In the genomic region with DNA sequence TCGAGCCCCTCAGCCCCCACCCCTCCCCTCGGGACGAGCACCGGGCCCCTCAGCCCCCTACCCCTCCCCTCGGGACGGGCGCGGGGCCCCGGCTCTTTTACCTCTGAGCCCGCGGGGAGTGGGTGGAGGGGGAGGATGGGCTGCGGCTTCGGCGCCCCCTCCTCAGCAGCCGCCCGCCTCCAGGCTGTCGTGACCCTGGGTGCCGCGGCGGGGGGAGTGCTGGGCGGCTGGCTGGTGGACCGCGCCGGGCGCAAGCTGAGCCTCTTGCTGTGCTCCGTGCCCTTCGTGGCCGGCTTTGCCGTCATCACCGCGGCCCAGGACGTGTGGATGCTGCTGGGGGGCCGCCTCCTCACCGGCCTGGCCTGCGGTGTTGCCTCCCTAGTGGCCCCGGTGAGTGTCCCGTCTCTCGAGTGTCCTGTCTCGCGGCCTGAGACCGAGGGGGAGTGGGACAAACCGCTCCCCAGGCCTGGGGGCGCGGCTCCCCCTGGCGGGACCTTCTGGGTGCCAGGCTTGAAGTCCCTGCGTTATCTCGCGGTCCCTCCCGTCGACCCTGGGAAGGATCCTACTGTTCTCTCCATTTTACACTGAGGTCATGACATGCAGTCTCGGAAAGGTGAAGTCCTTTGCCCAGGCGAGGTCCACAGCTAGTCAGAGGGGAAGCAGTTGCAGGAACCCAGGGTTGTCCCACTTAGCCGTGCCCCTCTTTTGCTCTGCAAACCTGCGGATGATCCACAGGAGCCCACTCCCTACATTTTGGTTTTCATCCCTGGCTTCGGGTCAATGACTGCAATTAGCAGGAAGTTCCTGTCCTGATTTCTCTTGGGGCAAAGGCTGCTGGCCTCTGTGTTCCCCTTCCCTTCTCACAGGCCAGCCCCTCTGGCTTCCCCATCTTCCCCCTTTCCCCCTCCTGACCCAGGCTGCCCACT, we compare ENCODE assay signal across 8 cellular contexts. TPM values are rescaled to one million over a fixed set of nuclear protein-coding genes. Genes with fewer than 3 reads are reported as not detected.
DNase-seq lines count a peak whose midpoint lies in the region; ATAC-seq and TF ChIP-seq lines count a peak whose summit lies in the region.

No MANE protein-coding gene starts in this region.

- in situ Hi-C loops in Panc1 (cut with HindIII; ENCODE audit: low pct_unique_long_range_greater_than_20kb, low sequenced_read_pairs) = no loop called here

- peak; percentile 66; the same call in 1 of the 2 replicates for TF ChIP-seq CTCF in Panc1 (IDR thresholded peaks at IDR 0.05)

- peaks cover 16% of the 10 kb centered on the region for H3K4me1 ChIP-seq in Panc1 (ENCODE audit: control insufficient read depth, insufficient read depth, low read length)
- peaks cover 7% of the 10 kb centered on the region; the same call in 1 of the 2 replicates for H3K4me1 ChIP-seq in iPS-20b (ENCODE audit: insufficient read depth, low read length)
- peaks cover 18 to 28% (median 20%) of the 10 kb centered on the region in 3 donors for H3K4me1 ChIP-seq in skeletal muscle tissue (ENCODE audit: control insufficient read depth in 3 of 3, insufficient read depth in 3 of 3, low read length in 3 of 3)

- no peaks in the 10 kb centered on the region for H3K9me3 ChIP-seq in Panc1 (ENCODE audit: control insufficient read depth, insufficient read depth, low read depth, low read length)
- no peaks in the 10 kb centered on the region for H3K9me3 ChIP-seq in iPS-20b (ENCODE audit: insufficient read depth, low read depth, low read length)
- H3K9me3 ChIP-seq in skeletal muscle tissue (ENCODE audit: control insufficient read depth in 3 of 3, low read length in 3 of 3) = no peaks in the 10 kb centered on the region

- intact Hi-C loops in Panc1 (cut with micrococcal nuclease; ENCODE audit: unreplicated experiment) = no loop called here

- CTCF ChIA-PET in Panc1 (lab: Charles Lee) = interaction anchor here (0.7 to 1.0 kb wide), 2 partner anchors 77 to 433 kb away, joined by 3 to 4 read pairs; no protein-coding TSS in a partner anchor

- H3K27ac ChIP-seq in Panc1 (ENCODE audit: low read length) (peak overlapping the region; percentile 63), iPS-20b (ENCODE audit: low read length) (no peak overlapping the region), skeletal muscle tissue (ENCODE audit: low read depth, low read length) (peak overlapping the region; percentile 87)

- DNase-seq in NCI-H82 (lab: John Stamatoyannopoulos, UW) (peak; percentile 65), NCI-H82 treated with DMSO at 0.1 percent for 48 hours (lab: John Stamatoyannopoulos, UW; ENCODE audit: unreplicated experiment) (no peak), Panc1 (ENCODE audit: low read depth, low spot score) (no peak), astrocyte of the hippocampus (ENCODE audit: low read depth, low spot score) (peak; percentile 82), putamen (ENCODE audit: low spot score) (no peak)

- H3K27me3 ChIP-seq in Panc1 (ENCODE audit: control insufficient read depth, insufficient read depth, low read length) = no peaks in the 10 kb centered on the region
- H3K27me3 ChIP-seq in iPS-20b (ENCODE audit: insufficient read depth, low read length) = peaks cover 10% of the 10 kb centered on the region
- H3K27me3 ChIP-seq in skeletal muscle tissue (ENCODE audit: control insufficient read depth in 3 of 3, insufficient read depth in 3 of 3, low read length in 3 of 3) = no peaks in the 10 kb centered on the region

- no TSS peak for BruUV-seq in Panc1 (replicated peaks; lab: Mats Ljungman, UMichigan)

- POLR2A ChIA-PET in Panc1 (lab: Charles Lee) = interaction anchor here (0.6 to 0.8 kb wide), 2 partner anchors 10 to 86 kb away, joined by 5 read pairs; no protein-coding TSS in a partner anchor

- H3K36me3 ChIP-seq in Panc1 (ENCODE audit: control insufficient read depth, insufficient read depth, low read length) (no peaks in the 10 kb centered on the region; the same call in 1 of the 2 replicates), iPS-20b (ENCODE audit: insufficient read depth, low read depth, low read length) (peaks cover 16% of the 10 kb centered on the region; the same call in 1 of the 2 replicates), skeletal muscle tissue (ENCODE audit: control insufficient read depth in 3 of 3, insufficient read depth in 3 of 3, low read length in 3 of 3) (peaks cover 10 to 15% (median 10%) of the 10 kb centered on the region in 3 donors)

- H3K9ac ChIP-seq in iPS-20b (ENCODE audit: low read depth, low read length) = peak overlapping the region; percentile 65; the same call in 1 of the 2 replicates
- peak overlapping the region; percentile 72 to 88 (median 82) for H3K9ac ChIP-seq in skeletal muscle tissue (ENCODE audit: low read depth in 1 of 3, low read length in 3 of 3)

- peak; percentile 8; the same call in 1 of the 2 replicates for ATAC-seq in Panc1
- ATAC-seq in GM21528 (IDR thresholded peaks at IDR 0.05; ENCODE audit: low FRiP score, unreplicated experiment) = no peak

- peak overlapping the region; percentile 55 to 64 for H3K4me3 ChIP-seq in Panc1 (ENCODE audit: low read depth in 2 of 2, low read length in 2 of 2)
- peak overlapping the region; percentile 79 for H3K4me3 ChIP-seq in iPS-20b (ENCODE audit: low read length)
- H3K4me3 ChIP-seq in skeletal muscle tissue (ENCODE audit: low read length in 3 of 3) = peak overlapping the region; percentile 48 to 80 (median 78)

RNA-seq across cellular contexts. Expression of gene SLC2A8, which starts 1.0 kb away (rescaled TPM):
- 55.7 TPM for total RNA-seq in Panc1 (2021; ENCODE audit: unreplicated experiment)
- 38.1 TPM for polyA plus RNA-seq in Panc1 (2012; ENCODE audit: insufficient read length)
- 13.6 TPM for total RNA-seq in skeletal muscle tissue

RNA-seq across cellular contexts. Expression of gene ZNF79, which starts 26.2 kb away (rescaled TPM):
- total RNA-seq in Panc1 (2021; ENCODE audit: unreplicated experiment) (5.4 TPM), skeletal muscle tissue (9.9 TPM)
- 3.5 TPM for polyA plus RNA-seq in Panc1 (2012; ENCODE audit: insufficient read length)

RNA-seq across cellular contexts. Expression of gene RPL12, which starts 53.2 kb away (rescaled TPM):
- total RNA-seq in Panc1 (2021; ENCODE audit: unreplicated experiment) = 951 TPM
- 1,315 TPM for polyA plus RNA-seq in Panc1 (2012; ENCODE audit: insufficient read length)
- 1,305 TPM for total RNA-seq in skeletal muscle tissue

RNA-seq across cellular contexts. Expression of gene LRSAM1, which starts 53.3 kb away (rescaled TPM):
- total RNA-seq in Panc1 (2021; ENCODE audit: unreplicated experiment) (15.4 TPM), skeletal muscle tissue (10.4 TPM)
- 21.1 TPM for polyA plus RNA-seq in Panc1 (2012; ENCODE audit: insufficient read length)

Comparison
In these comparisons a context has a peak if more than half of its experiments do, and no peak if none do; other contexts are left out.
1. DNase-seq: peak in NCI-H82 (single experiment) and astrocyte of the hippocampus (single experiment); none in NCI-H82 treated with DMSO at 0.1 percent for 48 hours (single experiment), Panc1 (single experiment) and putamen (single experiment).
2. Peak in every context shown above with its lines, with median percentiles within 50 percentile points of each other: H3K4me3 ChIP-seq.